ENCODE assay signal across 27 cellular contexts in genomic region chr3:83567935-83568334, GRCh38.
DNase-seq lines count a peak whose midpoint lies in the region; ATAC-seq, FAIRE-seq and TF ChIP-seq lines count a peak whose summit lies in the region.
"Had no signal": no experiment of that assay in that cellular context is flagged by ENCODE, and none has a peak within 500 bp of the region (broad histone marks: within the 10 kb centered on the region; RNA-seq: fewer than 3 reads in every experiment).

No MANE protein-coding gene starts in this region.

- intact Hi-C loops in colonic mucosa (cut with DNase I): no loop called here

- peak overlapping the region; percentile 28 to 92 (median 36); a peak in 4 of 7 replicates for H3K27ac Mint-ChIP-seq in H9
- H3K27ac Mint-ChIP-seq: activated naive CD4-positive, alpha-beta T cell treated with anti-CD3 and anti-CD28 coated beads, Interleukin-2, amount 50 U/mL, for 72 hours; dendritic cell treated with granulocyte-macrophage colony-stimulating factor and Interleukin-4, amounts not matched to agents 40 ng/mL and 50 ng/mL, for 4 days; naive thymus-derived CD8-positive, alpha-beta T cell; stimulated activated memory B cell treated with anti-CD40 and anti-IgM and Interleukin-4, amounts not matched to agents 10 μg/mL and 1 μg/mL and 100 μg/mL, for 72 hours; T-helper 2 cell treated with Interferon-gamma antibody and Interleukin-4, amounts not matched to agents 5 μg/mL and 100 μg/mL, for 36 hours had no signal

- TF ChIP-seq POLR2A in H1 (IDR thresholded peaks at IDR 0.05; ENCODE audit: control extremely low read depth in 1 of 2, low read depth in 2 of 2, low read length in 2 of 2): no peak

- H2BK12ac ChIP-seq in H9 (ENCODE audit: insufficient read length, low read depth, low read length) (no peak overlapping the region), H1 (ENCODE audit: low read depth, low read length) (no peak overlapping the region)

- no peaks in the 10 kb centered on the region for H3K27me3 ChIP-seq in BE2C
- no peaks in the 10 kb centered on the region for H3K27me3 ChIP-seq in H9 (ENCODE audit: insufficient read depth, low read length)
- no peaks in the 10 kb centered on the region for H3K27me3 ChIP-seq in H1 (replicated peaks in 1 of 4; ENCODE audit: control insufficient read depth in 3 of 4, extremely low read depth in 1 of 4, insufficient read depth in 3 of 4, low read length in 3 of 4)
- no peaks in the 10 kb centered on the region for H3K27me3 ChIP-seq in colonic mucosa
- H3K27me3 ChIP-seq: BLaER1 treated with 17β-estradiol and CSF1 and Interleukin-3, amounts not matched to agents 10 nM and 100 nM; cardiac muscle cell; gastroesophageal sphincter had no signal

- H3K4me3 Mint-ChIP-seq in H9: peak overlapping the region; percentile 29 to 43; a peak in 3 of 5 replicates
- H3K4me3 Mint-ChIP-seq: dendritic cell treated with granulocyte-macrophage colony-stimulating factor and Interleukin-4, amounts not matched to agents 40 ng/mL and 50 ng/mL, for 4 days; naive thymus-derived CD8-positive, alpha-beta T cell; stimulated activated memory B cell treated with anti-CD40 and anti-IgM and Interleukin-4, amounts not matched to agents 10 μg/mL and 1 μg/mL and 100 μg/mL, for 72 hours; T-helper 2 cell treated with Interferon-gamma antibody and Interleukin-4, amounts not matched to agents 5 μg/mL and 100 μg/mL, for 36 hours had no signal

- no peaks in the 10 kb centered on the region for H3K79me2 ChIP-seq in H9 (ENCODE audit: insufficient read depth, low read length)
- no peaks in the 10 kb centered on the region for H3K79me2 ChIP-seq in H1 (ENCODE audit: control insufficient read depth in 1 of 2, insufficient read depth in 2 of 2, low read length in 2 of 2)

- TF ChIP-seq EP300 in H1 (IDR thresholded peaks at IDR 0.05; ENCODE audit: borderline replicate concordance in 1 of 2, low read depth in 2 of 2, low read length in 2 of 2): no peak

- H3K27ac ChIP-seq in H9 (ENCODE audit: insufficient read length, low read depth, low read length) (no peak overlapping the region), H1 (ENCODE audit: low read depth, low read length) (no peak overlapping the region), colonic mucosa (no peak overlapping the region)
- H3K27ac ChIP-seq: BLaER1 treated with 17β-estradiol and CSF1 and Interleukin-3, amounts not matched to agents 10 nM and 100 nM; cardiac muscle cell; gastroesophageal sphincter; RWPE1; WERI-Rb-1 had no signal

- no peaks in the 10 kb centered on the region for H3K4me1 ChIP-seq in BE2C
- no peaks in the 10 kb centered on the region for H3K4me1 ChIP-seq in H9 (ENCODE audit: insufficient read depth, low read length)
- H3K4me1 ChIP-seq in H1 (replicated peaks in 1 of 4; ENCODE audit: control insufficient read depth in 3 of 4, insufficient read depth in 4 of 4, low read length in 3 of 4): 0 out of 7 replicates have a peak, but pooled peaks cover 0 to 3% (median 0%) of the 10 kb centered on the region in 4 experiments
- no peaks in the 10 kb centered on the region for H3K4me1 ChIP-seq in colonic mucosa
- H3K4me1 ChIP-seq: BLaER1 treated with 17β-estradiol and CSF1 and Interleukin-3, amounts not matched to agents 10 nM and 100 nM had no signal

- FAIRE-seq in H1 (lab: Jason Lieb, UNC): no peak
- FAIRE-seq: keratinocyte, urothelium cell line had no signal

- H3K4me1 Mint-ChIP-seq in H9: peaks cover 12 to 15% of the 10 kb centered on the region in 2 experiments
- H3K4me1 Mint-ChIP-seq: naive thymus-derived CD8-positive, alpha-beta T cell; stimulated activated memory B cell treated with anti-CD40 and anti-IgM and Interleukin-4, amounts not matched to agents 10 μg/mL and 1 μg/mL and 100 μg/mL, for 72 hours had no signal

- H4K91ac ChIP-seq in H9 (ENCODE audit: insufficient read length, low read depth, low read length): no peak overlapping the region
- H4K91ac ChIP-seq in H1 (replicated peaks; ENCODE audit: insufficient read length, low read length): no peak overlapping the region

- H3K27me3 Mint-ChIP-seq in H9 (ENCODE audit: low read depth): no peaks in the 10 kb centered on the region
- H3K27me3 Mint-ChIP-seq: dendritic cell treated with granulocyte-macrophage colony-stimulating factor and Interleukin-4, amounts not matched to agents 40 ng/mL and 50 ng/mL, for 4 days; naive thymus-derived CD8-positive, alpha-beta T cell; stimulated activated memory B cell treated with anti-CD40 and anti-IgM and Interleukin-4, amounts not matched to agents 10 μg/mL and 1 μg/mL and 100 μg/mL, for 72 hours had no signal

- no peak for TF ChIP-seq RAD21 in H1 (IDR thresholded peaks at IDR 0.05 in 1 of 2, conservative IDR thresholded peaks at IDR 0.05 in 1 of 2; ENCODE audit: low read depth in 2 of 2, low read length in 2 of 2)

- H2AFZ ChIP-seq in H9 (ENCODE audit: low read length) (no peak overlapping the region), H1 (ENCODE audit: low read length) (no peak overlapping the region)

- peak overlapping the region; percentile 27 for H3K4me3 ChIP-seq in BE2C (ENCODE audit: low read depth, low read length)
- H3K4me3 ChIP-seq in H1 (ENCODE audit: extremely low read depth in 1 of 4, insufficient read depth in 2 of 4, low read depth in 3 of 4, low read length in 4 of 4): peak overlapping the region in 1 of 4 experiments; percentile 38; a peak in 1 of 8 replicates
- H3K4me3 ChIP-seq in colonic mucosa: no peak overlapping the region
- H3K4me3 ChIP-seq: BLaER1 treated with 17β-estradiol and CSF1 and Interleukin-3, amounts not matched to agents 10 nM and 100 nM; cardiac muscle cell; gastroesophageal sphincter had no signal

- TF ChIP-seq CTCF in BE2C (IDR thresholded peaks at IDR 0.05; ENCODE audit: low read depth, low read length) (no peak), H9 (conservative IDR thresholded peaks at IDR 0.05) (no peak), H1 (IDR thresholded peaks at IDR 0.05; ENCODE audit: control extremely low read depth in 1 of 3, insufficient read depth in 1 of 3, low read depth in 1 of 3, low read length in 3 of 3) (no peak), colonic mucosa (IDR thresholded peaks at IDR 0.05) (no peak)

- no peak overlapping the region for H3K23ac ChIP-seq in H9 (ENCODE audit: insufficient read length, low read depth, low read length)
- H3K23ac ChIP-seq in H1 (ENCODE audit: insufficient read length): no peak overlapping the region

- H3K23me2 ChIP-seq in H9 (ENCODE audit: insufficient read length, low read depth, low read length, poor library complexity, severe bottlenecking) (no peaks in the 10 kb centered on the region), H1 (ENCODE audit: low read depth, low read length) (no peaks in the 10 kb centered on the region)

- no peaks in the 10 kb centered on the region for H3K9me3 Mint-ChIP-seq in H9
- H3K9me3 Mint-ChIP-seq: dendritic cell treated with granulocyte-macrophage colony-stimulating factor and Interleukin-4, amounts not matched to agents 40 ng/mL and 50 ng/mL, for 4 days; stimulated activated memory B cell treated with anti-CD40 and anti-IgM and Interleukin-4, amounts not matched to agents 10 μg/mL and 1 μg/mL and 100 μg/mL, for 72 hours had no signal

- H3K4ac ChIP-seq in H9 (ENCODE audit: low read depth, low read length) (no peak overlapping the region), H1 (replicated peaks; ENCODE audit: insufficient read length, low read depth, low read length) (no peak overlapping the region)

- H3K9me3 ChIP-seq in BE2C: no peaks in the 10 kb centered on the region
- no peaks in the 10 kb centered on the region for H3K9me3 ChIP-seq in H9 (ENCODE audit: control insufficient read depth, low read depth, low read length)
- H3K9me3 ChIP-seq in H1 (ENCODE audit: insufficient read depth in 2 of 2, low read depth in 1 of 2, low read length in 1 of 2): no peaks in the 10 kb centered on the region
- no peaks in the 10 kb centered on the region for H3K9me3 ChIP-seq in colonic mucosa
- H3K9me3 ChIP-seq: BLaER1 treated with 17β-estradiol and CSF1 and Interleukin-3, amounts not matched to agents 10 nM and 100 nM; gastroesophageal sphincter had no signal

- no peak for ATAC-seq in GM21367 (IDR thresholded peaks at IDR 0.05; ENCODE audit: unreplicated experiment)
- ATAC-seq: activated naive CD4-positive, alpha-beta T cell treated with anti-CD3 and anti-CD28 coated beads, Interleukin-2, amount 50 U/mL, for 72 hours; gastroesophageal sphincter; naive thymus-derived CD8-positive, alpha-beta T cell; SK-N-SH treated with all-trans-retinoic acid at 6 μM for 48 hours; stimulated activated memory B cell treated with anti-CD40 and anti-IgM and Interleukin-4, amounts not matched to agents 10 μg/mL and 1 μg/mL and 100 μg/mL, for 72 hours had no signal

- no peaks in the 10 kb centered on the region for H3K36me3 ChIP-seq in BE2C
- no peaks in the 10 kb centered on the region for H3K36me3 ChIP-seq in H1 (ENCODE audit: control insufficient read depth in 2 of 4, insufficient read depth in 4 of 4, low read length in 3 of 4)
- H3K36me3 ChIP-seq in colonic mucosa: no peaks in the 10 kb centered on the region
- H3K36me3 ChIP-seq: BLaER1 treated with 17β-estradiol and CSF1 and Interleukin-3, amounts not matched to agents 10 nM and 100 nM; cardiac muscle cell; gastroesophageal sphincter; WERI-Rb-1 had no signal

- H4K20me1 ChIP-seq in H9 (ENCODE audit: control insufficient read depth, insufficient read depth, insufficient read length) (no peaks in the 10 kb centered on the region), H1 (replicated peaks in 1 of 2; ENCODE audit: control insufficient read depth in 1 of 2, insufficient read depth in 2 of 2, low read length in 2 of 2) (no peaks in the 10 kb centered on the region)
- H4K20me1 ChIP-seq: BLaER1 treated with 17β-estradiol and CSF1 and Interleukin-3, amounts not matched to agents 10 nM and 100 nM had no signal

- DNase-seq in BE2C: no peak
- DNase-seq in H9: no peak
- DNase-seq in NCI-H69 (lab: John Stamatoyannopoulos, UW): peak; percentile 61
- DNase-seq in H1 (ENCODE audit: low read depth in 1 of 2, low spot score in 2 of 2): no peak
- DNase-seq in colonic mucosa: no peak
- no peak for DNase-seq in activated naive CD4-positive, alpha-beta T cell (lab: John Stamatoyannopoulos, UW)
- DNase-seq in effector CD8-positive, alpha-beta T cell (lab: John Stamatoyannopoulos, UW): no peak
- DNase-seq: ACHN; activated CD4-positive, alpha-beta T cell treated with anti-CD3 and anti-CD28 coated beads, Interleukin-2, amount 50 U/mL, for 1 hour; anterior cingulate cortex; midbrain; naive thymus-derived CD8-positive, alpha-beta T cell; NCI-H187; NCI-H446 treated with DMSO at 0.1 percent for 48 hours; WERI-Rb-1 had no signal

- H2AK5ac ChIP-seq in H9 (ENCODE audit: insufficient read length, low read length) (no peak overlapping the region), H1 (ENCODE audit: low read depth, low read length) (no peak overlapping the region)

- H3K18ac ChIP-seq in H9 (ENCODE audit: insufficient read length, low read depth, low read length) (no peak overlapping the region), H1 (ENCODE audit: extremely low read depth, low read length) (no peak overlapping the region)

- H3K79me1 ChIP-seq in H9 (ENCODE audit: insufficient read depth, low read depth, low read length, poor library complexity, severe bottlenecking) (no peaks in the 10 kb centered on the region), H1 (ENCODE audit: low read depth, low read length) (no peaks in the 10 kb centered on the region)

- H3K14ac ChIP-seq in H9 (ENCODE audit: insufficient read depth, low read length) (no peak overlapping the region), H1 (ENCODE audit: insufficient read length) (no peak overlapping the region)

- CTCF ChIA-PET in H1 (lab: Charles Lee; ENCODE audit: partially characterized antibody): no interaction called here

- H3K56ac ChIP-seq in H9 (ENCODE audit: insufficient read length, low read depth, low read length) (no peak overlapping the region), H1 (replicated peaks; ENCODE audit: insufficient read length, low read depth, low read length) (no peak overlapping the region)

- no peak overlapping the region for H2BK15ac ChIP-seq in H9 (ENCODE audit: low read depth, low read length)
- no peak overlapping the region for H2BK15ac ChIP-seq in H1 (ENCODE audit: low read length)

- H4K5ac ChIP-seq in H9 (ENCODE audit: insufficient read length, low read depth, low read length) (no peak overlapping the region), H1 (ENCODE audit: insufficient read length, low read depth, low read length) (no peak overlapping the region)

- no peak overlapping the region for H3T11ph ChIP-seq in H9 (ENCODE audit: low read length)

- H4K8ac ChIP-seq in H9 (replicated peaks; ENCODE audit: insufficient read length, low read depth, low read length) (no peak overlapping the region), H1 (ENCODE audit: extremely low read depth, insufficient read depth, low read length) (no peak overlapping the region)

- 0 out of 7 replicates have a peak, but pooled peaks cover 0 to 2% (median 0%) of the 10 kb centered on the region in 3 experiments for H3K36me3 Mint-ChIP-seq in H9 (ENCODE audit: insufficient read depth in 1 of 3, low read depth in 3 of 3)
- H3K36me3 Mint-ChIP-seq: activated naive CD4-positive, alpha-beta T cell treated with anti-CD3 and anti-CD28 coated beads, Interleukin-2, amount 50 U/mL, for 72 hours; naive thymus-derived CD8-positive, alpha-beta T cell; stimulated activated memory B cell treated with anti-CD40 and anti-IgM and Interleukin-4, amounts not matched to agents 10 μg/mL and 1 μg/mL and 100 μg/mL, for 72 hours had no signal

- H3K4me2 ChIP-seq in H9 (ENCODE audit: insufficient read depth, insufficient read length, low read length): no peak overlapping the region
- peak overlapping the region in 1 of 2 experiments; percentile 49; a peak in 3 of 4 replicates for H3K4me2 ChIP-seq in H1 (ENCODE audit: insufficient read depth in 1 of 2, low read depth in 2 of 2, low read length in 2 of 2)
- H3K4me2 ChIP-seq: BLaER1 treated with 17β-estradiol and CSF1 and Interleukin-3, amounts not matched to agents 10 nM and 100 nM had no signal

- H3K9ac ChIP-seq in H9 (ENCODE audit: extremely low read depth, insufficient read length, low read length): no peak overlapping the region
- no peak overlapping the region for H3K9ac ChIP-seq in H1 (replicated peaks in 1 of 4; ENCODE audit: extremely low read depth in 1 of 4, low read depth in 3 of 4, low read length in 3 of 4)
- H3K9ac ChIP-seq in colonic mucosa (ENCODE audit: low read depth in 2 of 2, low read length in 2 of 2): no peak overlapping the region
- H3K9ac ChIP-seq: BLaER1 treated with 17β-estradiol and CSF1 and Interleukin-3, amounts not matched to agents 10 nM and 100 nM had no signal

- POLR2A ChIA-PET in H1 (lab: Charles Lee; ENCODE audit: partially characterized antibody): interaction anchor here (0.6 kb wide), 1 partner anchor 13 kb away, joined by 4 read pairs; no protein-coding TSS in a partner anchor

- no CpG with 5 or more reads among the region's 3 CpGs for WGBS in H9 (ENCODE audit: extremely low coverage, insufficient read length, low lambda C conversion rate)
- 10% methylated on average over 3 of the region's 3 CpGs; no CpG with 5 or more reads in 1 of the 2 experiments for WGBS in H1 (ENCODE audit: extremely low coverage in 1 of 2, insufficient coverage in 1 of 2, insufficient read length in 1 of 2, insufficient replicate concordance in 2 of 2, low coverage in 1 of 2, low lambda C conversion rate in 2 of 2, missing lambda C conversion rate in 1 of 2), 2 experiments

- no peak overlapping the region for H2BK120ac ChIP-seq in H9 (ENCODE audit: low read depth, low read length, poor library complexity, severe bottlenecking)
- H2BK120ac ChIP-seq in H1 (replicated peaks; ENCODE audit: low read depth, low read length): no peak overlapping the region

- no peak overlapping the region for H2BK5ac ChIP-seq in H9 (ENCODE audit: insufficient read length, low read length)
- H2BK5ac ChIP-seq in H1 (ENCODE audit: low read depth, low read length): no peak overlapping the region

- no peak overlapping the region for H2BK20ac ChIP-seq in H9 (ENCODE audit: low read depth, low read length, poor library complexity, severe bottlenecking)
- no peak overlapping the region for H2BK20ac ChIP-seq in H1 (ENCODE audit: low read length)
